ENCODE assay signal across 15 cellular contexts in genomic region chr4:180999217-180999616, GRCh38.
"Had no signal": no experiment of that assay in that cellular context is flagged by ENCODE, and none has a peak within 500 bp of the region (broad histone marks: within the 10 kb centered on the region; RNA-seq: fewer than 3 reads in every experiment).

No MANE protein-coding gene starts in this region.

- H3K4me1 Mint-ChIP-seq: activated CD4-positive, alpha-beta T cell treated with anti-CD3 and anti-CD28 coated beads for 36 hours; naive thymus-derived CD8-positive, alpha-beta T cell; stimulated activated naive B cell treated with anti-CD40 and anti-IgM and Interleukin-4, amounts not matched to agents 10 μg/mL and 1 μg/mL and 100 μg/mL, for 72 hours had no signal

- H3K4me3 Mint-ChIP-seq: activated CD4-positive, alpha-beta T cell treated with anti-CD3 and anti-CD28 coated beads for 36 hours; activated CD8-positive, alpha-beta T cell treated with anti-CD3 and anti-CD28 coated beads for 36 hours; activated T-helper 1 cell treated with anti-CD3 and anti-CD28 coated beads, Interleukin-12 subunit alpha, Interleukin-12 subunit beta, Interleukin-2, Interleukin-4 antibody, amounts not matched to agents 30 ng/mL and 10 ng/mL and 1 ng/mL, durations not matched to agents 14 hours and 24 hours and 36 hours; naive thymus-derived CD8-positive, alpha-beta T cell; stimulated activated naive B cell treated with anti-CD40 and anti-IgM and Interleukin-4, amounts not matched to agents 10 μg/mL and 1 μg/mL and 100 μg/mL, for 72 hours had no signal

- ATAC-seq: activated CD4-positive, alpha-beta T cell treated with anti-CD3 and anti-CD28 coated beads for 36 hours; activated CD8-positive, alpha-beta T cell treated with anti-CD3 and anti-CD28 coated beads for 36 hours; heart left ventricle; mucosa of descending colon; naive thymus-derived CD8-positive, alpha-beta T cell; psoas muscle; right lobe of liver; stimulated activated naive B cell treated with anti-CD40 and anti-IgM and Interleukin-4, amounts not matched to agents 10 μg/mL and 1 μg/mL and 100 μg/mL, for 72 hours had no signal

- H3K9me3 Mint-ChIP-seq: activated T-helper 1 cell treated with anti-CD3 and anti-CD28 coated beads, Interleukin-12 subunit alpha, Interleukin-12 subunit beta, Interleukin-2, Interleukin-4 antibody, amounts not matched to agents 30 ng/mL and 10 ng/mL and 1 ng/mL, durations not matched to agents 14 hours and 24 hours and 36 hours had no signal

- DNase-seq: activated CD4-positive, alpha-beta T cell treated with anti-CD3 and anti-CD28 coated beads for 36 hours; activated CD8-positive, alpha-beta memory T cell treated with anti-CD3 and anti-CD28 coated beads, Interleukin-2, amount 50 U/mL, for 48 hours; activated CD8-positive, alpha-beta T cell treated with anti-CD3 and anti-CD28 coated beads for 36 hours; activated naive CD4-positive, alpha-beta T cell; heart left ventricle; mucosa of descending colon; naive thymus-derived CD8-positive, alpha-beta T cell; nucleus accumbens; psoas muscle; right lobe of liver; spleen; stimulated activated CD4-positive, alpha-beta T cell treated with anti-CD3 and anti-CD28 coated beads, Interleukin-2, amount 100 ng/mL, for 24 hours; stimulated activated naive B cell treated with anti-CD40 and anti-IgM and Interleukin-4, amounts not matched to agents 10 μg/mL and 1 μg/mL and 100 μg/mL, for 72 hours; T1000 had no signal

- H3K36me3 Mint-ChIP-seq: naive thymus-derived CD8-positive, alpha-beta T cell; stimulated activated naive B cell treated with anti-CD40 and anti-IgM and Interleukin-4, amounts not matched to agents 10 μg/mL and 1 μg/mL and 100 μg/mL, for 72 hours had no signal

- H3K27ac Mint-ChIP-seq: activated CD4-positive, alpha-beta T cell treated with anti-CD3 and anti-CD28 coated beads for 36 hours; activated CD8-positive, alpha-beta T cell treated with anti-CD3 and anti-CD28 coated beads for 36 hours; activated T-helper 1 cell treated with anti-CD3 and anti-CD28 coated beads, Interleukin-12 subunit alpha, Interleukin-12 subunit beta, Interleukin-2, Interleukin-4 antibody, amounts not matched to agents 30 ng/mL and 10 ng/mL and 1 ng/mL, durations not matched to agents 14 hours and 24 hours and 36 hours; naive thymus-derived CD8-positive, alpha-beta T cell; stimulated activated naive B cell treated with anti-CD40 and anti-IgM and Interleukin-4, amounts not matched to agents 10 μg/mL and 1 μg/mL and 100 μg/mL, for 72 hours had no signal

- H3K27me3 Mint-ChIP-seq: activated CD4-positive, alpha-beta T cell treated with anti-CD3 and anti-CD28 coated beads for 36 hours; activated CD8-positive, alpha-beta T cell treated with anti-CD3 and anti-CD28 coated beads for 36 hours; naive thymus-derived CD8-positive, alpha-beta T cell; stimulated activated naive B cell treated with anti-CD40 and anti-IgM and Interleukin-4, amounts not matched to agents 10 μg/mL and 1 μg/mL and 100 μg/mL, for 72 hours had no signal
